19 cellular contexts compared by ENCODE assay signal in the genomic region with DNA sequence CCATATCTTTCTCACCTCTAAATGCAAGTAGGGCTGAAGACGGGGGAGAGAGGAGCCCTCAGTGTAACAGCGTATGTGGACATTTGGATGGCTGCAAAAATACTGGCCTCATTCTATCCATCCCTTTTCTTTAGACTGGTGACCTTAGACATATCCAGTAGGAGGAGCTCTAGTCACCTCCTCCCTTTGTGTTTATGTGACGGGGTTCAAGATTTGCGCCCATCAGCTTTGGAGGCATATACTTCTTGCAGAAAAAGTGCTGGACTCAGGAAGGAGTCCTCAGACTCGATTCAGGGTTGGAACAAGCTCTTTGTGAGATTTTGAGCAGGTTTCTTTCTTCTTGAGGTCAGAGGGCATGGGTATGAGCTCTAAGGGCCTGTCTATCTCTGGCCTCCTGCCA.
DNase-seq lines count a peak whose midpoint lies in the region; ATAC-seq and TF ChIP-seq lines count a peak whose summit lies in the region.
"Had no signal": no experiment of that assay in that cellular context is flagged by ENCODE, and none has a peak within 500 bp of the region (broad histone marks: within the 10 kb centered on the region; RNA-seq: fewer than 3 reads in every experiment).

No MANE protein-coding gene starts in this region.

- H3K9ac ChIP-seq in OCI-LY3 (ENCODE audit: low read length) (no peak overlapping the region), endodermal cell (ENCODE audit: extremely low read depth, low read length, poor library complexity, severe bottlenecking) (no peak overlapping the region), neuronal stem cell (ENCODE audit: low read depth, low read length, poor library complexity) (no peak overlapping the region), GM23248 (no peak overlapping the region)

- H4K91ac ChIP-seq in neuronal stem cell (ENCODE audit: low read depth, low read length, poor library complexity), result no peak overlapping the region

- H3K9me3 ChIP-seq in OCI-LY3 (ENCODE audit: insufficient read depth, low read length) (no peaks in the 10 kb centered on the region), endodermal cell (ENCODE audit: control insufficient read depth, low read length) (no peaks in the 10 kb centered on the region), neuronal stem cell (replicated peaks in 1 of 2; ENCODE audit: control insufficient read depth in 2 of 2, insufficient read depth in 1 of 2, low read depth in 1 of 2, low read length in 2 of 2) (no peaks in the 10 kb centered on the region), GM23248 (ENCODE audit: low read depth) (no peaks in the 10 kb centered on the region)
- H3K9me3 ChIP-seq: BE2C, esophagus muscularis mucosa, thyroid gland had no signal

- H2BK120ac ChIP-seq in neuronal stem cell (ENCODE audit: low read depth, low read length), result no peak overlapping the region

- POLR2A ChIA-PET in GM10248 (lab: Yijun Ruan, JAX), result no interaction called here

- H3K4me3 Mint-ChIP-seq in endodermal cell, result no peak overlapping the region
- H3K4me3 Mint-ChIP-seq: activated CD4-positive, alpha-beta T cell treated with anti-CD3 and anti-CD28 coated beads for 36 hours; activated naive CD8-positive, alpha-beta T cell; memory B cell; naive thymus-derived CD8-positive, alpha-beta T cell had no signal

- H4K8ac ChIP-seq in neuronal stem cell (ENCODE audit: low read depth, low read length), result no peak overlapping the region

- CTCF ChIA-PET in GM10248 (lab: Yijun Ruan, JAX), result interaction anchor here (0.7 to 1.9 kb wide), 5 partner anchors 34 to 266 kb away, joined by 3 to 5 read pairs (median 3); no protein-coding TSS in a partner anchor

- H2AK5ac ChIP-seq in neuronal stem cell (ENCODE audit: low read depth, low read length), result no peak overlapping the region

- H3K4me1 ChIP-seq in OCI-LY3 (ENCODE audit: low read length), result 0 out of 2 replicates have a peak, but pooled peaks cover 3% of the 10 kb centered on the region
- H3K4me1 ChIP-seq in endodermal cell (ENCODE audit: control insufficient read depth, insufficient read depth, low read length), result no peaks in the 10 kb centered on the region
- no peaks in the 10 kb centered on the region for H3K4me1 ChIP-seq in neuronal stem cell (ENCODE audit: control insufficient read depth in 2 of 2, insufficient read depth in 1 of 2, low read depth in 1 of 2, low read length in 2 of 2)
- H3K4me1 ChIP-seq in GM23248 (ENCODE audit: insufficient read depth), result no peaks in the 10 kb centered on the region
- H3K4me1 ChIP-seq: BE2C, thyroid gland had no signal

- H3K79me1 ChIP-seq in neuronal stem cell (ENCODE audit: low read depth, low read length), result no peaks in the 10 kb centered on the region

- H3K4me1 Mint-ChIP-seq in endodermal cell, result peaks cover 16% of the 10 kb centered on the region
- H3K4me1 Mint-ChIP-seq: memory B cell had no signal

- H3K36me3 ChIP-seq in OCI-LY3 (replicated peaks; ENCODE audit: low read depth, low read length) (no peaks in the 10 kb centered on the region), endodermal cell (ENCODE audit: control insufficient read depth, insufficient read depth, low read length) (no peaks in the 10 kb centered on the region), neuronal stem cell (replicated peaks in 1 of 2; ENCODE audit: control insufficient read depth in 2 of 2, insufficient read depth in 2 of 2, low read length in 2 of 2) (no peaks in the 10 kb centered on the region), GM23248 (ENCODE audit: low read depth) (no peaks in the 10 kb centered on the region)
- H3K36me3 ChIP-seq: BE2C, brain microvascular endothelial cell, esophagus muscularis mucosa, thyroid gland had no signal

- in situ Hi-C loops in GM13977 (cut with MboI; ENCODE audit: low pct_unique_long_range_greater_than_20kb, low sequenced_read_pairs, unreplicated experiment) (no loop called here), GM23248 (cut with MboI) (no loop called here)

- H3K27ac ChIP-seq in OCI-LY3 (ENCODE audit: low read length) (no peak overlapping the region), endodermal cell (ENCODE audit: low read depth, low read length) (no peak overlapping the region), neuronal stem cell (replicated peaks; ENCODE audit: low read length) (no peak overlapping the region), GM23248 (no peak overlapping the region)
- H3K27ac ChIP-seq: brain microvascular endothelial cell, esophagus muscularis mucosa, thyroid gland had no signal

- H2AFZ ChIP-seq in OCI-LY3 (ENCODE audit: low read depth, low read length) (peak overlapping the region; percentile 81; the same call in 1 of the 2 replicates), neuronal stem cell (ENCODE audit: low read length) (no peak overlapping the region), GM23248 (no peak overlapping the region)

- H3K9me3 Mint-ChIP-seq in endodermal cell, result peaks cover 36% of the 10 kb centered on the region
- H3K9me3 Mint-ChIP-seq: memory B cell; naive thymus-derived CD8-positive, alpha-beta T cell had no signal

- WGBS in endodermal cell (ENCODE audit: insufficient coverage in 1 of 2, insufficient read length in 1 of 2), 2 experiments, result 96% methylated on average over 3 of the region's 5 CpGs; no CpG with 5 or more reads in 1 of the 2 experiments
- WGBS in neuronal stem cell (ENCODE audit: extremely low coverage in 2 of 2, insufficient read length in 2 of 2, insufficient replicate concordance in 1 of 2), 2 donors, result no CpG with 5 or more reads among the region's 5 CpGs
- WGBS in GM23248 (ENCODE audit: low coverage in 1 of 2, low lambda C conversion rate in 2 of 2, missing lambda C conversion rate in 2 of 2), 2 experiments, result 98 to 100% methylated on average over 4 to 5 of the region's 5 CpGs

- H2BK12ac ChIP-seq in neuronal stem cell (ENCODE audit: low read length), result no peak overlapping the region

- DNase-seq in GM10248 (ENCODE audit: extremely low spot score), result no peak
- no peak for DNase-seq in GM13977 (ENCODE audit: low spot score)
- no peak for DNase-seq in endodermal cell
- no peak for DNase-seq in neuronal stem cell (ENCODE audit: low spot score)
- no peak for DNase-seq in GM23248
- DNase-seq: activated CD4-positive, alpha-beta T cell treated with anti-CD3 and anti-CD28 coated beads for 36 hours; activated CD8-positive, alpha-beta memory T cell treated with anti-CD3 and anti-CD28 coated beads, Interleukin-2, amount 50 U/mL, for 48 hours; BE2C; brain microvascular endothelial cell; dorsolateral prefrontal cortex; naive thymus-derived CD8-positive, alpha-beta T cell; NCI-H1092 treated with DMSO at 0.1 percent for 48 hours; thyroid gland had no signal

- H3K27ac Mint-ChIP-seq in endodermal cell, result no peak overlapping the region
- H3K27ac Mint-ChIP-seq: activated CD4-positive, alpha-beta T cell treated with anti-CD3 and anti-CD28 coated beads for 36 hours; activated naive CD8-positive, alpha-beta T cell; memory B cell; naive thymus-derived CD8-positive, alpha-beta T cell had no signal

- H3K4me2 ChIP-seq in OCI-LY3 (ENCODE audit: low read length), result peak overlapping the region; percentile 41
- no peak overlapping the region for H3K4me2 ChIP-seq in neuronal stem cell (ENCODE audit: insufficient read depth, low read length, poor library complexity, severe bottlenecking)
- no peak overlapping the region for H3K4me2 ChIP-seq in GM23248 (ENCODE audit: unreplicated experiment)
- H3K4me2 ChIP-seq: smooth muscle cell had no signal

- H3K79me2 ChIP-seq in OCI-LY3 (ENCODE audit: low read length) (no peaks in the 10 kb centered on the region), GM23248 (ENCODE audit: insufficient read depth) (peaks cover 6% of the 10 kb centered on the region)

- H3F3A ChIP-seq in GM23248 (ENCODE audit: insufficient read depth), result no peaks in the 10 kb centered on the region

- H3K23ac ChIP-seq in neuronal stem cell (ENCODE audit: low read depth, low read length, poor library complexity), result no peak overlapping the region

- H3K4ac ChIP-seq in neuronal stem cell (ENCODE audit: low read length), result no peak overlapping the region

- no peak overlapping the region for H2BK15ac ChIP-seq in neuronal stem cell (ENCODE audit: low read length)

- H3K27me3 Mint-ChIP-seq in endodermal cell (ENCODE audit: insufficient read depth), result peaks cover 2% of the 10 kb centered on the region
- H3K27me3 Mint-ChIP-seq: activated CD4-positive, alpha-beta T cell treated with anti-CD3 and anti-CD28 coated beads for 36 hours; activated naive CD8-positive, alpha-beta T cell; memory B cell had no signal

- no peak overlapping the region for H2BK5ac ChIP-seq in neuronal stem cell (ENCODE audit: low read length)

- H3K4me3 ChIP-seq in OCI-LY3 (ENCODE audit: low read length) (no peak overlapping the region), endodermal cell (ENCODE audit: low read length) (no peak overlapping the region), neuronal stem cell (ENCODE audit: low read length in 2 of 2) (no peak overlapping the region), GM23248 (no peak overlapping the region)
- H3K4me3 ChIP-seq: dorsolateral prefrontal cortex, esophagus muscularis mucosa, smooth muscle cell, thyroid gland had no signal

- H3K36me3 Mint-ChIP-seq in endodermal cell (ENCODE audit: low read depth), result no peaks in the 10 kb centered on the region
- H3K36me3 Mint-ChIP-seq: memory B cell; naive thymus-derived CD8-positive, alpha-beta T cell had no signal

- peak; percentile 32 for TF ChIP-seq CTCF in GM10248 (IDR thresholded peaks at IDR 0.05; ENCODE audit: control extremely low read depth, extremely low read depth, low read depth, missing control alignments)
- TF ChIP-seq CTCF in GM13977 (IDR thresholded peaks at IDR 0.05; ENCODE audit: extremely low read depth, insufficient read depth, missing control alignments), result peak; percentile 29
- TF ChIP-seq CTCF in OCI-LY3 (IDR thresholded peaks at IDR 0.05; ENCODE audit: low read depth, low read length), result peak; percentile 63
- TF ChIP-seq CTCF in endodermal cell (conservative IDR thresholded peaks at IDR 0.05), result peak; percentile 53

- no peak overlapping the region for H3K18ac ChIP-seq in neuronal stem cell (ENCODE audit: low read length)

- no peaks in the 10 kb centered on the region for H3K9me2 ChIP-seq in GM23248 (ENCODE audit: insufficient read depth)

- H3K14ac ChIP-seq in neuronal stem cell (ENCODE audit: low read length), result no peak overlapping the region

- no peaks in the 10 kb centered on the region for H4K20me1 ChIP-seq in OCI-LY3 (ENCODE audit: insufficient read depth, low read length)
- no peaks in the 10 kb centered on the region; the same call in 1 of the 2 replicates for H4K20me1 ChIP-seq in GM23248 (ENCODE audit: insufficient read depth)

- ATAC-seq in GM21576 (IDR thresholded peaks at IDR 0.05; ENCODE audit: unreplicated experiment), result no peak
- ATAC-seq: activated CD4-positive, alpha-beta T cell treated with anti-CD3 and anti-CD28 coated beads for 36 hours; naive thymus-derived CD8-positive, alpha-beta T cell had no signal

- no peaks in the 10 kb centered on the region for H3K27me3 ChIP-seq in OCI-LY3 (ENCODE audit: low read depth, low read length)
- H3K27me3 ChIP-seq in endodermal cell (ENCODE audit: control insufficient read depth, insufficient read depth, low read length, poor library complexity, severe bottlenecking), result no peaks in the 10 kb centered on the region
- no peaks in the 10 kb centered on the region for H3K27me3 ChIP-seq in neuronal stem cell (ENCODE audit: control insufficient read depth in 3 of 3, insufficient read depth in 3 of 3, low read depth in 1 of 3, low read length in 3 of 3)
- no peaks in the 10 kb centered on the region for H3K27me3 ChIP-seq in GM23248 (replicated peaks; ENCODE audit: insufficient read depth)
- H3K27me3 ChIP-seq: BE2C, brain microvascular endothelial cell, esophagus muscularis mucosa, thyroid gland had no signal
